In genomic region chr1:2279882-2280281, GRCh38 we compare ENCODE assay signal across 12 cellular contexts. TPM values are rescaled to one million over a fixed set of nuclear protein-coding genes. Genes with fewer than 3 reads are reported as not detected.
DNase-seq lines count a peak whose midpoint lies in the region; ATAC-seq and TF ChIP-seq lines count a peak whose summit lies in the region.
"Had no signal": no experiment of that assay in that cellular context is flagged by ENCODE, and none has a peak within 500 bp of the region (broad histone marks: within the 10 kb centered on the region; RNA-seq: fewer than 3 reads in every experiment).

No MANE protein-coding gene starts in this region.

- peaks cover 36 to 43% (median 42%) of the 10 kb centered on the region in 3 donors for H3K4me1 Mint-ChIP-seq in naive B cell
- H3K4me1 Mint-ChIP-seq in type B pancreatic cell (ENCODE audit: unreplicated experiment): peaks cover 28% of the 10 kb centered on the region

- peak overlapping the region in 3 of 4 donors; percentile 66 to 83 (median 81) for H3K27ac ChIP-seq in esophagus squamous epithelium

- intact Hi-C loops in esophagus squamous epithelium (cut with DNase I): no loop called here

- H3K4me1 ChIP-seq in esophagus squamous epithelium: peaks cover 33 to 79% (median 47%) of the 10 kb centered on the region in 3 donors

- WGBS in esophagus squamous epithelium, 2 donors: 61 to 71% methylated on average over 5 to 7 of the region's 11 CpGs

- no peak for DNase-seq in activated naive CD4-positive, alpha-beta T cell treated with anti-CD3 and anti-CD28 coated beads, Interleukin-2, amount 50 U/mL, for 72 hours (ENCODE audit: low spot score in 2 of 2)
- no peak for DNase-seq in activated naive CD4-positive, alpha-beta T cell treated with anti-CD3 and anti-CD28 coated beads, Interleukin-2, amount 50 U/mL, for 16 hours
- DNase-seq in esophagus squamous epithelium (lab: John Stamatoyannopoulos, UW) (no peak), naive B cell (no peak), type B pancreatic cell (ENCODE audit: extremely low spot score, unreplicated experiment) (no peak), retina (no peak), SK-N-DZ (ENCODE audit: low spot score) (no peak)
- DNase-seq: activated CD8-positive, alpha-beta memory T cell treated with anti-CD3 and anti-CD28 coated beads, Interleukin-2, amount 10 ng/mL, durations not matched to agents 7 days and 5 days; NCI-H2029; T-helper 9 cell had no signal

- H3K9me3 ChIP-seq in esophagus squamous epithelium: no peaks in the 10 kb centered on the region
- H3K9me3 ChIP-seq: body of pancreas had no signal

- H3K9me3 Mint-ChIP-seq in activated naive CD4-positive, alpha-beta T cell treated with anti-CD3 and anti-CD28 coated beads, Interleukin-2, amount 50 U/mL, for 72 hours: no peaks in the 10 kb centered on the region
- H3K9me3 Mint-ChIP-seq in naive B cell (no peaks in the 10 kb centered on the region), type B pancreatic cell (no peaks in the 10 kb centered on the region)

- no peaks in the 10 kb centered on the region for H3K27me3 ChIP-seq in esophagus squamous epithelium
- H3K27me3 ChIP-seq: body of pancreas had no signal

- H3K4me3 ChIP-seq in esophagus squamous epithelium: no peak overlapping the region
- H3K4me3 ChIP-seq: body of pancreas had no signal

- no peak for ATAC-seq in activated naive CD4-positive, alpha-beta T cell treated with anti-CD3 and anti-CD28 coated beads, Interleukin-2, amount 50 U/mL, for 72 hours
- no peak for ATAC-seq in naive B cell (ENCODE audit: low read depth in 2 of 2)
- no peak for ATAC-seq in HG03342 (IDR thresholded peaks at IDR 0.05; ENCODE audit: unreplicated experiment)
- ATAC-seq: activated CD8-positive, alpha-beta memory T cell treated with anti-CD3 and anti-CD28 coated beads, Interleukin-2, amount 10 ng/mL, durations not matched to agents 7 days and 5 days had no signal

- TF ChIP-seq CTCF in esophagus squamous epithelium (IDR thresholded peaks at IDR 0.05): no peak
- TF ChIP-seq CTCF in type B pancreatic cell (conservative IDR thresholded peaks at IDR 0.05): no peak

- peaks cover 0 to 8% (median 0%) of the 10 kb centered on the region in 3 donors for H3K36me3 ChIP-seq in esophagus squamous epithelium

- no peak for TF ChIP-seq POLR2A in esophagus squamous epithelium (IDR thresholded peaks at IDR 0.05)

- H3K27me3 Mint-ChIP-seq in naive B cell (no peaks in the 10 kb centered on the region), type B pancreatic cell (no peaks in the 10 kb centered on the region)
- H3K27me3 Mint-ChIP-seq: activated CD8-positive, alpha-beta memory T cell treated with anti-CD3 and anti-CD28 coated beads, Interleukin-2, amount 10 ng/mL, durations not matched to agents 7 days and 5 days had no signal

- peak overlapping the region; percentile 41 to 92 for H3K27ac Mint-ChIP-seq in activated naive CD4-positive, alpha-beta T cell treated with anti-CD3 and anti-CD28 coated beads, Interleukin-2, amount 50 U/mL, for 72 hours
- H3K27ac Mint-ChIP-seq in naive B cell (peak overlapping the region; percentile 32 to 97 (median 65)), type B pancreatic cell (peak overlapping the region; percentile 83)
- H3K27ac Mint-ChIP-seq: activated CD8-positive, alpha-beta memory T cell treated with anti-CD3 and anti-CD28 coated beads, Interleukin-2, amount 10 ng/mL, durations not matched to agents 7 days and 5 days had no signal

- H3K36me3 Mint-ChIP-seq in activated naive CD4-positive, alpha-beta T cell treated with anti-CD3 and anti-CD28 coated beads, Interleukin-2, amount 50 U/mL, for 72 hours: peaks cover 5 to 12% of the 10 kb centered on the region in 2 donors
- H3K36me3 Mint-ChIP-seq in naive B cell (peaks cover 0 to 5% of the 10 kb centered on the region in 2 donors), type B pancreatic cell (no peaks in the 10 kb centered on the region)

- H3K4me3 Mint-ChIP-seq in naive B cell (peak overlapping the region in 3 of 8 donors; percentile 25 to 57 (median 44)), type B pancreatic cell (peak overlapping the region; percentile 68)
- H3K4me3 Mint-ChIP-seq: activated CD8-positive, alpha-beta memory T cell treated with anti-CD3 and anti-CD28 coated beads, Interleukin-2, amount 10 ng/mL, durations not matched to agents 7 days and 5 days had no signal

RNA-seq across cellular contexts. Expression of gene SKI, which starts 51.8 kb away (rescaled TPM):
- total RNA-seq in activated naive CD4-positive, alpha-beta T cell treated with anti-CD3 and anti-CD28 coated beads, Interleukin-2, amount 50 U/mL, for 72 hours: 10 to 100 TPM; 26.6 to 43.8 TPM
- total RNA-seq in esophagus squamous epithelium: 10 to 100 TPM; 18.2 to 38.8 (median 25.2) TPM
- polyA plus RNA-seq in naive B cell (ENCODE audit: low read depth in 6 of 6): 1 to 10 TPM in 1 of 6 donors, under 1 TPM in 4, not detected in 1; 0.26 to 1.3 (median 0.52) TPM
- total RNA-seq in type B pancreatic cell (ENCODE audit: low replicate concordance): 52.7 and 55.7 TPM in 2 replicates
- 2.4 and 3.1 TPM in 2 replicates for polyA plus RNA-seq in SK-N-DZ (2014; cell fraction: cytosol; rRNA removed)
- polyA plus RNA-seq in SK-N-DZ (2014; cell fraction: nucleus; rRNA removed): 1.2 and 7.3 TPM in 2 replicates
